Comparison of ENCODE assay signal across 3 cellular contexts in the genomic region with DNA sequence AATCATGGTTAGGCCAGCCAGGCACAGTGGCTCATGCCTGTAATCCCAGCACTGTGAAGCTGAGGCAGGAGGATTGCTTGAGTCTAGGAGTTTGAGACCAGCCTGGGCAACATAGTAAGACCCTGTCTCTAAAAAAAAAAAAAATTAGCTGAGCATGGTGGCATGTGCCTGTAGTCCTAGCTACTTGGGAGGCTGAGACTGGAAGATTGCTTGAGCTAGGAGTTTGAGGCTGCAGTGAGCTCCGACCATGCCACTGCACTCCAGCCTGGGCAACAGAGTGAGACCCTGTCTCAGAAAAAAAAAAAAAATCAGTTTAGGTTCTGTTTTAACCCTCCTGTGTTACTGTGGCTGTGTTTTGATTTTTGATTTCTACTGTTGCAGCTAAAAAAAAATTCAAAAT.
A peak's percentile ranks its signal among the peaks of the same experiment; 100 is the strongest.
TF ChIP-seq lines count a peak whose summit lies in the region.

No MANE protein-coding gene starts in this region.

TF ChIP-seq in HEK293, 187 proteins besides CTCF, POLR2A, EP300 and RAD21:
- TF ChIP-seq ZNF121 (tag by site-specific recombination; IDR thresholded peaks at IDR 0.05) = peak; percentile 96

TF ChIP-seq in WTC11, 78 proteins besides CTCF, POLR2A, EP300 and RAD21:
- peak; percentile 69; the same call in 1 of the 2 replicates for TF ChIP-seq ZNF121 (CRISPR knock-in tag; IDR thresholded peaks at IDR 0.05)

TF ChIP-seq in K562, 482 proteins besides CTCF, POLR2A, EP300 and RAD21:
- TF ChIP-seq ZNF121 (CRISPR knock-in tag; conservative IDR thresholded peaks at IDR 0.05) = peak; percentile 88
